Comparison of ENCODE assay signal across 12 cellular contexts in genomic region chr4:152109585-152110509, GRCh38.
DNase-seq lines count a peak whose midpoint lies in the region; FAIRE-seq and TF ChIP-seq lines count a peak whose summit lies in the region.
"Had no signal": no experiment of that assay in that cellular context is flagged by ENCODE, and none has a peak within 500 bp of the region (broad histone marks: within the 10 kb centered on the region; RNA-seq: fewer than 3 reads in every experiment).

No MANE protein-coding gene starts in this region.

- FAIRE-seq in H54 (lab: Jason Lieb, UNC), result no peak

- DNase-seq in AG08395 (ENCODE audit: low spot score) (peak; percentile 36), Kasumi-1 (lab: John Stamatoyannopoulos, UW) (peak; percentile 27 to 34), cerebellum (ENCODE audit: low spot score) (peak; percentile 73), lung microvascular endothelial cell (ENCODE audit: low read depth in 2 of 2) (peak; percentile 91 to 96), NCI-H187 (lab: John Stamatoyannopoulos, UW) (no peak), DMS53 treated with DMSO at 0.1 percent for 48 hours (lab: John Stamatoyannopoulos, UW; ENCODE audit: unreplicated experiment) (no peak), H54 (ENCODE audit: insufficient read length, low spot score) (no peak), NCI-H1694 treated with DMSO at 0.1 percent for 48 hours (lab: John Stamatoyannopoulos, UW) (no peak)
- DNase-seq: AML-193, endodermal cell, NCI-H1417, retina had no signal

- no peak for TF ChIP-seq POLR2A in H54 (IDR thresholded peaks at IDR 0.05; ENCODE audit: low read depth, low read length)

Comparison
In these comparisons a context has a peak if more than half of its experiments do, and no peak if none do; other contexts are left out.
1. DNase-seq: peak in AG08395 (single experiment), Kasumi-1 (2 of 2), cerebellum (single experiment) and lung microvascular endothelial cell (2 of 2); none in NCI-H187 (0 of 2), DMS53 treated with DMSO at 0.1 percent for 48 hours (single experiment), H54 (single experiment) and NCI-H1694 treated with DMSO at 0.1 percent for 48 hours (single experiment).